ENCODE assay signal across 20 cellular contexts in genomic region chr9:12861035-12861434, GRCh38.
DNase-seq lines count a peak whose midpoint lies in the region; ATAC-seq, FAIRE-seq and TF ChIP-seq lines count a peak whose summit lies in the region.
"Had no signal": no experiment of that assay in that cellular context is flagged by ENCODE, and none has a peak within 500 bp of the region (broad histone marks: within the 10 kb centered on the region; RNA-seq: fewer than 3 reads in every experiment).

No MANE protein-coding gene starts in this region.

- H3K9me3 ChIP-seq in GM23248 (ENCODE audit: low read depth) (no peaks in the 10 kb centered on the region), body of pancreas (no peaks in the 10 kb centered on the region), keratinocyte (ENCODE audit: control insufficient read depth, low read depth, low read length) (no peaks in the 10 kb centered on the region), stomach (no peaks in the 10 kb centered on the region), HepG2 (ENCODE audit: low read length) (no peaks in the 10 kb centered on the region)
- H3K9me3 ChIP-seq: BE2C, Peyer's patch had no signal

- H3K27me3 ChIP-seq in GM23248 (replicated peaks; ENCODE audit: insufficient read depth) (no peaks in the 10 kb centered on the region), body of pancreas (no peaks in the 10 kb centered on the region), keratinocyte (ENCODE audit: control insufficient read depth, extremely low read depth, insufficient read depth, low read length) (no peaks in the 10 kb centered on the region), stomach (no peaks in the 10 kb centered on the region), HepG2 (ENCODE audit: control insufficient read depth in 1 of 2, insufficient read depth in 2 of 2, low read length in 2 of 2) (no peaks in the 10 kb centered on the region)
- H3K27me3 ChIP-seq: BE2C, Peyer's patch had no signal

- TF ChIP-seq EP300 in stomach (IDR thresholded peaks at IDR 0.05): no peak
- TF ChIP-seq EP300 in HepG2 (IDR thresholded peaks at IDR 0.05; ENCODE audit: low read depth in 2 of 2, low read length in 2 of 2): no peak
- TF ChIP-seq EP300 in HepG2 (CRISPR knock-in tag; IDR thresholded peaks at IDR 0.05; ENCODE audit: borderline replicate concordance): no peak

- intact Hi-C loops in body of pancreas (cut with DNase I) (no loop called here), stomach (cut with DNase I; ENCODE audit: low total_unique reads) (no loop called here), HepG2 (cut with micrococcal nuclease; ENCODE audit: unreplicated experiment) (no loop called here)

- POLR2A ChIA-PET in HepG2 (lab: Yijun Ruan, JAX): no interaction called here

- ATAC-seq in body of pancreas: peak; percentile 49
- no peak for ATAC-seq in HepG2
- ATAC-seq in GM21367 (IDR thresholded peaks at IDR 0.05; ENCODE audit: unreplicated experiment): no peak

- H3K9me1 ChIP-seq in keratinocyte (ENCODE audit: control insufficient read depth, extremely low read depth, insufficient read depth, low read length): no peaks in the 10 kb centered on the region

- 96 to 100% methylated on average over 1 of the region's 1 CpG for WGBS in GM23248 (ENCODE audit: low coverage in 1 of 2, low lambda C conversion rate in 2 of 2, missing lambda C conversion rate in 2 of 2), 2 experiments
- WGBS in body of pancreas, 2 donors: 10 to 13% methylated on average over 1 of the region's 1 CpG
- 24 to 72% (median 46%) methylated on average over 1 of the region's 1 CpG for WGBS in stomach, 5 donors
- WGBS in HepG2 (ENCODE audit: low lambda C conversion rate): 8% methylated on average over 1 of the region's 1 CpG

- in situ Hi-C loops in GM23248 (cut with MboI): no loop called here
- in situ Hi-C loops in HepG2 (cut with HindIII; ENCODE audit: extremely low pct_ligation_motif_present, low pct_unique_long_range_greater_than_20kb): no loop called here

- no peaks in the 10 kb centered on the region for H3K36me3 ChIP-seq in GM23248 (ENCODE audit: low read depth)
- no peaks in the 10 kb centered on the region for H3K36me3 ChIP-seq in body of pancreas (replicated peaks in 1 of 2; ENCODE audit: insufficient read depth in 1 of 2, low read depth in 2 of 2)
- H3K36me3 ChIP-seq in keratinocyte (ENCODE audit: control insufficient read depth in 2 of 2, extremely low read depth in 1 of 2, insufficient read depth in 2 of 2, low read length in 2 of 2): no peaks in the 10 kb centered on the region
- H3K36me3 ChIP-seq in stomach: no peaks in the 10 kb centered on the region
- no peaks in the 10 kb centered on the region for H3K36me3 ChIP-seq in HepG2 (replicated peaks in 1 of 2; ENCODE audit: control insufficient read depth in 1 of 2, insufficient read depth in 2 of 2, low read length in 2 of 2)
- H3K36me3 ChIP-seq: BE2C, Peyer's patch had no signal

- H3K4me2 ChIP-seq in GM23248 (ENCODE audit: unreplicated experiment) (no peak overlapping the region), keratinocyte (ENCODE audit: control insufficient read depth, extremely low read depth, insufficient read depth, low read depth, low read length) (no peak overlapping the region), HepG2 (ENCODE audit: low read depth, low read length) (no peak overlapping the region)

- H3F3A ChIP-seq in GM23248 (ENCODE audit: insufficient read depth): peaks cover 37% of the 10 kb centered on the region

- H3K4me1 ChIP-seq in GM23248 (ENCODE audit: insufficient read depth) (peaks cover 46% of the 10 kb centered on the region), body of pancreas (peaks cover 18% of the 10 kb centered on the region), keratinocyte (ENCODE audit: control insufficient read depth, extremely low read depth, insufficient read depth, low read length) (peaks cover 24% of the 10 kb centered on the region), stomach (peaks cover 0 to 38% (median 14%) of the 10 kb centered on the region in 4 donors), HepG2 (ENCODE audit: insufficient read depth, low read length) (no peaks in the 10 kb centered on the region)
- H3K4me1 ChIP-seq: Peyer's patch had no signal

- TF ChIP-seq POLR2A in body of pancreas (IDR thresholded peaks at IDR 0.05) (no peak), stomach (IDR thresholded peaks at IDR 0.05) (no peak), HepG2 (IDR thresholded peaks at IDR 0.05; ENCODE audit: insufficient read depth in 1 of 2, low read depth in 2 of 2, low read length in 2 of 2) (no peak)

- CTCF ChIA-PET in HepG2 (lab: Yijun Ruan, JAX; ENCODE audit: low intra/inter-chr PET ratio, low total read pairs): no interaction called here

- peak overlapping the region; percentile 94 for H3K27ac ChIP-seq in GM23248
- H3K27ac ChIP-seq in body of pancreas: peak overlapping the region in 2 of 4 donors; percentile 6 to 38
- peak overlapping the region; percentile 73 for H3K27ac ChIP-seq in keratinocyte (ENCODE audit: control insufficient read depth, insufficient read depth, low read length)
- H3K27ac ChIP-seq in stomach: peak overlapping the region; percentile 56 to 75 (median 59)
- no peak overlapping the region for H3K27ac ChIP-seq in HepG2 (ENCODE audit: extremely low read length, insufficient read depth, low read length)

- dilution Hi-C loops in keratinocyte (cut with MboI; ENCODE audit: extremely low pct_ligation_motif_present, low sequenced_read_pairs): no loop called here

- H2AFZ ChIP-seq in GM23248: peak overlapping the region; percentile 50
- peak overlapping the region; percentile 51 for H2AFZ ChIP-seq in keratinocyte (ENCODE audit: control insufficient read depth, low read length)
- no peak overlapping the region for H2AFZ ChIP-seq in HepG2 (ENCODE audit: low read length)

- H3K4me3 ChIP-seq in GM23248: no peak overlapping the region
- no peak overlapping the region for H3K4me3 ChIP-seq in body of pancreas
- no peak overlapping the region for H3K4me3 ChIP-seq in keratinocyte (ENCODE audit: control insufficient read depth in 2 of 3, extremely low read depth in 1 of 3, insufficient read depth in 2 of 3, low read depth in 1 of 3, low read length in 3 of 3)
- no peak overlapping the region for H3K4me3 ChIP-seq in stomach
- no peak overlapping the region for H3K4me3 ChIP-seq in HepG2 (replicated peaks in 1 of 3; ENCODE audit: insufficient read depth in 1 of 3, low read depth in 2 of 3, low read length in 3 of 3)
- H3K4me3 ChIP-seq: Peyer's patch had no signal

- peak overlapping the region; percentile 70; the same call in 1 of the 2 replicates for H3K9ac ChIP-seq in GM23248
- no peak overlapping the region for H3K9ac ChIP-seq in keratinocyte (ENCODE audit: control insufficient read depth, extremely low read depth, insufficient read depth, low read length)
- H3K9ac ChIP-seq in HepG2 (ENCODE audit: insufficient read depth, low read depth, low read length): no peak overlapping the region

- H4K20me1 ChIP-seq in GM23248 (ENCODE audit: insufficient read depth): no peaks in the 10 kb centered on the region
- H4K20me1 ChIP-seq in keratinocyte (ENCODE audit: control insufficient read depth, extremely low read depth, insufficient read depth, low read length): no peaks in the 10 kb centered on the region
- no peaks in the 10 kb centered on the region for H4K20me1 ChIP-seq in HepG2 (ENCODE audit: insufficient read depth, low read length)

- no peak for TF ChIP-seq CTCF in body of pancreas (IDR thresholded peaks at IDR 0.05)
- no peak for TF ChIP-seq CTCF in keratinocyte (optimal IDR thresholded peaks at IDR 0.05 in 1 of 3, IDR thresholded peaks at IDR 0.05 in 1 of 3, conservative IDR thresholded peaks at IDR 0.05 in 1 of 3; ENCODE audit: extremely low read depth in 1 of 3, insufficient read depth in 2 of 3, low read length in 3 of 3)
- TF ChIP-seq CTCF in stomach (IDR thresholded peaks at IDR 0.05): no peak
- no peak for TF ChIP-seq CTCF in HepG2 (CRISPR knock-in tag; IDR thresholded peaks at IDR 0.05)

- DNase-seq in GM23248 (no peak), body of pancreas (peak in 2 of 4 donors; percentile 12 to 38), keratinocyte (ENCODE audit: low read depth, low spot score) (no peak), stomach (peak; percentile 34), HepG2 (ENCODE audit: low spot score) (no peak), medulla oblongata (ENCODE audit: extremely low spot score) (no peak)
- DNase-seq: BE2C; CD4-positive, alpha-beta memory T cell; DND-41; GDM1; HFFc6; NCI-H1105 treated with DMSO at 0.1 percent for 48 hours; NCI-H1930; NCI-H2171; NCI-H446 treated with DMSO at 0.1 percent for 48 hours; NCI-H774; Peyer's patch; SHP77 had no signal

- FAIRE-seq in keratinocyte (lab: Jason Lieb, UNC): no peak
- no peak for FAIRE-seq in HepG2 (lab: Jason Lieb, UNC)
- FAIRE-seq: GM12892 had no signal

- H3K9me2 ChIP-seq in GM23248 (ENCODE audit: insufficient read depth): no peaks in the 10 kb centered on the region

- H3K79me2 ChIP-seq in GM23248 (ENCODE audit: insufficient read depth) (no peaks in the 10 kb centered on the region), keratinocyte (ENCODE audit: control insufficient read depth, insufficient read depth, low read length) (no peaks in the 10 kb centered on the region), HepG2 (ENCODE audit: insufficient read depth, low read length) (no peaks in the 10 kb centered on the region)

- no peak for TF ChIP-seq RAD21 in HepG2 (CRISPR knock-in tag; IDR thresholded peaks at IDR 0.05)

- no TSS peak for BruUV-seq in HepG2 (replicated peaks; lab: Mats Ljungman, UMichigan)

TF ChIP-seq in HepG2, 621 proteins besides CTCF, POLR2A, EP300 and RAD21 (continues in another document):
- no peak for TF ChIP-seq ZNF563 (CRISPR knock-in tag; IDR thresholded peaks at IDR 0.05)
